ENCODE assay signal across 8 cellular contexts in the genomic region with DNA sequence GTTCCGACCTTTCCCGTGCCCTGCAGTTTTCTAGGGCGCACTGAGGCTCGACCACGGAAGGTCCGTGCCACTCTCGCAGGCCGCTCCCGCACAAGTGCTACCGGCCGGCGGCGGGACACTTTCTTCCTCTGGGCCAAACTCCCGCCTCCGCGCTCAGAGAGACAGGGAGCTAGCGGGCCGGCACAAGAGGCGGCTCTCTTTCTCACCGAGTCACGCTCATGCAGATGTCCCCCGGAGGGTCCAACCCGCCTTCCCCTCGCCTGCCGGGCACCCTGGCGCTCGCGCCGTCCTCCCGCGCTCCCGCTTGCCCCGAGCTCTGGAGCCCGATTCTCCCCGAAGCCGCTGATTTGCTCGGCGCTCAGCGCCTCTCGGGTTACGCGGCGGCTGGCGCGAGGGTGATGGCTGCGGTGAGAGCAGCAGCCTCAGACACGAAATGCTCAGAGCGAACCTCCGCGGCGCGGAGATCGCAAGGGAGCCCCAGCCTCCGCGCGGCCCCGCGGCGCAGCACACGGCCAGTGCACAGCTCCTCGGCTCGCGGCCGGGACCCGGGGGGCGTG. TPM values are rescaled to one million over a fixed set of nuclear protein-coding genes. Genes with fewer than 3 reads are reported as not detected.
A peak's percentile ranks its signal among the peaks of the same experiment; 100 is the strongest.
DNase-seq lines count a peak whose midpoint lies in the region; ATAC-seq, FAIRE-seq and TF ChIP-seq lines count a peak whose summit lies in the region.

No MANE protein-coding gene starts in this region.

- ATAC-seq in GM21528 (IDR thresholded peaks at IDR 0.05; ENCODE audit: low FRiP score, unreplicated experiment) (peak; percentile 52), PC-3 (peak; percentile 39)

- H3K9ac ChIP-seq in PC-3 (ENCODE audit: low read length), result no peak overlapping the region
- no peak overlapping the region for H3K9ac ChIP-seq in liver (ENCODE audit: low read depth in 1 of 2, low read length in 2 of 2)

- peak overlapping the region; percentile 79 for H3K4me2 ChIP-seq in PC-3 (ENCODE audit: low read length)

- peak overlapping the region; percentile 16 for H3K4me3 ChIP-seq in BJ (ENCODE audit: low read depth, low read length)
- peak overlapping the region; percentile 56 for H3K4me3 ChIP-seq in PC-3 (ENCODE audit: low read length)
- peak overlapping the region in 2 of 3 donors; percentile 1 to 49 for H3K4me3 ChIP-seq in liver (ENCODE audit: low read depth in 1 of 3, low read length in 3 of 3)

- H3K9me3 Mint-ChIP-seq in stimulated activated naive CD8-positive, alpha-beta T cell treated with anti-CD3 and anti-CD28 coated beads, Interleukin-15, Interleukin-2, amounts not matched to agents 100 ng/mL and 50 ng/mL, for 24 hours, result no peaks in the 10 kb centered on the region

- TF ChIP-seq CTCF in BJ (IDR thresholded peaks at IDR 0.05; ENCODE audit: insufficient read depth, low read depth, low read length) (no peak), PC-3 (conservative IDR thresholded peaks at IDR 0.05; ENCODE audit: low read depth, low read length) (no peak), liver (IDR thresholded peaks at IDR 0.05; ENCODE audit: low read depth, low read length, missing input control) (no peak)

- no TSS peak for BruUV-seq in PC-3 (replicated peaks; lab: Mats Ljungman, UMichigan)

- H3K9me3 ChIP-seq in PC-3 (ENCODE audit: low read length) (no peaks in the 10 kb centered on the region), liver (ENCODE audit: control insufficient read depth in 4 of 4, low read length in 3 of 4) (no peaks in the 10 kb centered on the region)

- WGBS in liver, result 2% methylated on average over 66 of the region's 66 CpGs

- H4K20me1 ChIP-seq in PC-3 (ENCODE audit: low read length), result no peaks in the 10 kb centered on the region

- no peaks in the 10 kb centered on the region for H3F3A ChIP-seq in PC-3 (ENCODE audit: low read length, unreplicated experiment)

- intact Hi-C loops in PC-3 (cut with micrococcal nuclease), result loop anchor here (1.0 kb wide), 1 partner anchor 37 kb away; no protein-coding TSS in a partner anchor

- peaks cover 60% of the 10 kb centered on the region for H3K27me3 ChIP-seq in BJ (ENCODE audit: control insufficient read depth, insufficient read depth, low read length)
- H3K27me3 ChIP-seq in PC-3 (ENCODE audit: low read length), result peaks cover 43% of the 10 kb centered on the region
- peaks cover 7 to 28% (median 9%) of the 10 kb centered on the region in 4 donors for H3K27me3 ChIP-seq in liver (ENCODE audit: control insufficient read depth in 4 of 4, insufficient read depth in 4 of 4, low read length in 3 of 4)

- H3K36me3 ChIP-seq in BJ (ENCODE audit: control insufficient read depth, insufficient read depth, low read length), result no peaks in the 10 kb centered on the region
- no peaks in the 10 kb centered on the region for H3K36me3 ChIP-seq in PC-3 (ENCODE audit: low read depth, low read length)
- H3K36me3 ChIP-seq in liver (ENCODE audit: control insufficient read depth in 4 of 4, insufficient read depth in 3 of 4, low read depth in 1 of 4, low read length in 3 of 4), result no peaks in the 10 kb centered on the region

- no peaks in the 10 kb centered on the region for H3K9me2 ChIP-seq in PC-3 (replicated peaks; ENCODE audit: low read length)

- no peak overlapping the region for H3K27ac ChIP-seq in PC-3 (ENCODE audit: low read length)
- H3K27ac ChIP-seq in liver (ENCODE audit: low read depth in 1 of 2, low read length in 2 of 2), result no peak overlapping the region

- no peaks in the 10 kb centered on the region for H3K4me1 ChIP-seq in PC-3 (ENCODE audit: insufficient read depth, low read length)
- peaks cover 2 to 21% (median 14%) of the 10 kb centered on the region in 4 donors for H3K4me1 ChIP-seq in liver (ENCODE audit: control insufficient read depth in 4 of 4, insufficient read depth in 4 of 4, low read length in 3 of 4)

- no peak for FAIRE-seq in urothelium cell line (lab: Jason Lieb, UNC)

- peaks cover 69% of the 10 kb centered on the region for H3K27me3 Mint-ChIP-seq in stimulated activated naive CD8-positive, alpha-beta T cell treated with anti-CD3 and anti-CD28 coated beads, Interleukin-15, Interleukin-2, amounts not matched to agents 100 ng/mL and 50 ng/mL, for 24 hours

- no peak for TF ChIP-seq RAD21 in liver (IDR thresholded peaks at IDR 0.05)

- peak overlapping the region; percentile 36; the same call in 1 of the 2 replicates for H2AFZ ChIP-seq in PC-3 (ENCODE audit: low read length)

- H3K4me1 Mint-ChIP-seq in stimulated activated naive CD8-positive, alpha-beta T cell treated with anti-CD3 and anti-CD28 coated beads, Interleukin-15, Interleukin-2, amounts not matched to agents 100 ng/mL and 50 ng/mL, for 24 hours (ENCODE audit: low read depth), result peaks cover 8% of the 10 kb centered on the region

- CTCF ChIA-PET in BJ (lab: Yijun Ruan, JAX), result interaction anchor here (0.9 to 4.5 kb wide), 17 partner anchors 9 to 304 kb away, joined by 3 to 49 read pairs (median 10); no protein-coding TSS in a partner anchor
- CTCF ChIA-PET in PC-3 (lab: Charles Lee), result no interaction called here

- no peak overlapping the region for H3K27ac Mint-ChIP-seq in stimulated activated naive CD8-positive, alpha-beta T cell treated with anti-CD3 and anti-CD28 coated beads, Interleukin-15, Interleukin-2, amounts not matched to agents 100 ng/mL and 50 ng/mL, for 24 hours

- POLR2A ChIA-PET in BJ (lab: Charles Lee), result no interaction called here
- POLR2A ChIA-PET in PC-3 (lab: Charles Lee; ENCODE audit: unreplicated experiment), result no interaction called here

- no peaks in the 10 kb centered on the region for H3K79me2 ChIP-seq in PC-3 (ENCODE audit: low read length)

- H3K4me3 Mint-ChIP-seq in stimulated activated naive CD8-positive, alpha-beta T cell treated with anti-CD3 and anti-CD28 coated beads, Interleukin-15, Interleukin-2, amounts not matched to agents 100 ng/mL and 50 ng/mL, for 24 hours, result peak overlapping the region; percentile 41

- DNase-seq in BJ (ENCODE audit: low read depth), result no peak
- peak; percentile 32 for DNase-seq in PC-3
- DNase-seq in dedifferentiated amniotic fluid mesenchymal stem cell (ENCODE audit: extremely low spot score), result peak; percentile 34
- DNase-seq in urothelium cell line (ENCODE audit: low spot score), result no peak
- DNase-seq in HuH-7 (ENCODE audit: low spot score), result no peak

- H3K36me3 Mint-ChIP-seq in stimulated activated naive CD8-positive, alpha-beta T cell treated with anti-CD3 and anti-CD28 coated beads, Interleukin-15, Interleukin-2, amounts not matched to agents 100 ng/mL and 50 ng/mL, for 24 hours (ENCODE audit: low read depth), result no peaks in the 10 kb centered on the region

TF ChIP-seq in liver, 16 proteins besides CTCF, POLR2A, EP300 and RAD21 (continues in another document):
- no peak for TF ChIP-seq JUND (IDR thresholded peaks at IDR 0.05)
- no peak for TF ChIP-seq SP1 (IDR thresholded peaks at IDR 0.05)
- no peak for TF ChIP-seq HNF4G (IDR thresholded peaks at IDR 0.05)
- no peak for TF ChIP-seq NR2F2 (IDR thresholded peaks at IDR 0.05)
- TF ChIP-seq, protein P1, sequence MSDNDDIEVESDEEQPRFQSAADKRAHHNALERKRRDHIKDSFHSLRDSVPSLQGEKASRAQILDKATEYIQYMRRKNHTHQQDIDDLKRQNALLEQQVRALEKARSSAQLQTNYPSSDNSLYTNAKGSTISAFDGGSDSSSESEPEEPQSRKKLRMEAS (IDR thresholded peaks at IDR 0.05), result no peak
- TF ChIP-seq GABPA (IDR thresholded peaks at IDR 0.05 in 1 of 2, conservative IDR thresholded peaks at IDR 0.05 in 1 of 2), result no peak
- no peak for TF ChIP-seq TAF1 (conservative IDR thresholded peaks at IDR 0.05)
- no peak for TF ChIP-seq EGR1 (IDR thresholded peaks at IDR 0.05; ENCODE audit: low read depth in 2 of 2)
- no peak for TF ChIP-seq FOXA1 (IDR thresholded peaks at IDR 0.05)
- no peak for TF ChIP-seq YY1 (IDR thresholded peaks at IDR 0.05)
- no peak for TF ChIP-seq FOXA2 (IDR thresholded peaks at IDR 0.05)
- TF ChIP-seq HNF4A (conservative IDR thresholded peaks at IDR 0.05), result no peak
- no peak for TF ChIP-seq RXRA (IDR thresholded peaks at IDR 0.05)
- TF ChIP-seq, protein P2, sequence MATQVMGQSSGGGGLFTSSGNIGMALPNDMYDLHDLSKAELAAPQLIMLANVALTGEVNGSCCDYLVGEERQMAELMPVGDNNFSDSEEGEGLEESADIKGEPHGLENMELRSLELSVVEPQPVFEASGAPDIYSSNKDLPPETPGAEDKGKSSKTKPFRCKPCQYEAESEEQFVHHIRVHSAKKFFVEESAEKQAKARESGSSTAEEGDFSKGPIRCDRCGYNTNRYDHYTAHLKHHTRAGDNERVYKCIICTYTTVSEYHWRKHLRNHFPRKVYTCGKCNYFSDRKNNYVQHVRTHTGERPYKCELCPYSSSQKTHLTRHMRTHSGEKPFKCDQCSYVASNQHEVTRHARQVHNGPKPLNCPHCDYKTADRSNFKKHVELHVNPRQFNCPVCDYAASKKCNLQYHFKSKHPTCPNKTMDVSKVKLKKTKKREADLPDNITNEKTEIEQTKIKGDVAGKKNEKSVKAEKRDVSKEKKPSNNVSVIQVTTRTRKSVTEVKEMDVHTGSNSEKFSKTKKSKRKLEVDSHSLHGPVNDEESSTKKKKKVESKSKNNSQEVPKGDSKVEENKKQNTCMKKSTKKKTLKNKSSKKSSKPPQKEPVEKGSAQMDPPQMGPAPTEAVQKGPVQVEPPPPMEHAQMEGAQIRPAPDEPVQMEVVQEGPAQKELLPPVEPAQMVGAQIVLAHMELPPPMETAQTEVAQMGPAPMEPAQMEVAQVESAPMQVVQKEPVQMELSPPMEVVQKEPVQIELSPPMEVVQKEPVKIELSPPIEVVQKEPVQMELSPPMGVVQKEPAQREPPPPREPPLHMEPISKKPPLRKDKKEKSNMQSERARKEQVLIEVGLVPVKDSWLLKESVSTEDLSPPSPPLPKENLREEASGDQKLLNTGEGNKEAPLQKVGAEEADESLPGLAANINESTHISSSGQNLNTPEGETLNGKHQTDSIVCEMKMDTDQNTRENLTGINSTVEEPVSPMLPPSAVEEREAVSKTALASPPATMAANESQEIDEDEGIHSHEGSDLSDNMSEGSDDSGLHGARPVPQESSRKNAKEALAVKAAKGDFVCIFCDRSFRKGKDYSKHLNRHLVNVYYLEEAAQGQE (IDR thresholded peaks at IDR 0.05), result no peak

RNA-seq across cellular contexts. Expression of a gene that starts 1.0 kb away (rescaled TPM):
- polyA plus RNA-seq in BJ (2011; rRNA removed), result not detected in 2 replicates
- not detected in 2 replicates for polyA minus RNA-seq in BJ (2011; rRNA and poly(A)+ RNA removed)
- 0.15 TPM in 1 of 2 replicates, not detected in the other for total RNA-seq in PC-3 (2014; rRNA removed)
- not detected for total RNA-seq in liver
- polyA plus RNA-seq in liver, result not detected

Comparison
In these comparisons a context has a peak if more than half of its experiments do, and no peak if none do; other contexts are left out.
1. DNase-seq: peak in PC-3 (single experiment) and dedifferentiated amniotic fluid mesenchymal stem cell (single experiment); none in BJ (single experiment), urothelium cell line (single experiment) and HuH-7 (single experiment).
2. Peak in every context shown above with its lines, with median percentiles within 50 percentile points of each other: H3K4me3 ChIP-seq.